ENCODE assay signal across 11 cellular contexts in genomic region chr5:150399158-150400019, GRCh38. TPM values are rescaled to one million over a fixed set of nuclear protein-coding genes. Genes with fewer than 3 reads are reported as not detected.
DNase-seq lines count a peak whose midpoint lies in the region; ATAC-seq and TF ChIP-seq lines count a peak whose summit lies in the region.
"Had no signal": no experiment of that assay in that cellular context is flagged by ENCODE, and none has a peak within 500 bp of the region (broad histone marks: within the 10 kb centered on the region; RNA-seq: fewer than 3 reads in every experiment).

No MANE protein-coding gene starts in this region.

- peaks cover 11 to 20% of the 10 kb centered on the region in 2 donors for H3K4me1 Mint-ChIP-seq in natural killer cell

- POLR2A ChIA-PET in HEK293T (lab: Yijun Ruan, JAX), result no interaction called here

- TF ChIP-seq CTCF in natural killer cell (IDR thresholded peaks at IDR 0.05), result no peak

- CTCF ChIA-PET in HEK293T (lab: Yijun Ruan, JAX), result interaction anchor here (0.6 to 1.6 kb wide), 3 partner anchors 11 to 178 kb away, joined by 3 to 6 read pairs (median 5); no protein-coding TSS in a partner anchor

- H3K9me3 Mint-ChIP-seq in natural killer cell, result no peaks in the 10 kb centered on the region
- H3K9me3 Mint-ChIP-seq: T-helper 1 cell treated with Interleukin-12 subunit alpha and Interleukin-12 subunit beta and Interleukin-4 antibody, amounts not matched to agents 30 μg/mL and 1 μg/mL, for 36 hours had no signal

- intact Hi-C loops in natural killer cell (cut with micrococcal nuclease), result no loop called here

- H3K27ac Mint-ChIP-seq in natural killer cell, result peak overlapping the region; percentile 74 to 84

- no peak overlapping the region for H3K4me3 Mint-ChIP-seq in natural killer cell
- H3K4me3 Mint-ChIP-seq: T-helper 1 cell treated with Interleukin-12 subunit alpha and Interleukin-12 subunit beta and Interleukin-4 antibody, amounts not matched to agents 30 μg/mL and 1 μg/mL, for 36 hours had no signal

- H3K27me3 Mint-ChIP-seq in natural killer cell (ENCODE audit: low read depth in 2 of 2), result no peaks in the 10 kb centered on the region

- ATAC-seq in GM18517 (IDR thresholded peaks at IDR 0.05; ENCODE audit: unreplicated experiment) (peak; percentile 15), GM21825 (IDR thresholded peaks at IDR 0.05; ENCODE audit: unreplicated experiment) (peak; percentile 7), natural killer cell (peak; percentile 3 to 6 (median 5))
- ATAC-seq: left lung had no signal

- no peaks in the 10 kb centered on the region for H3K36me3 Mint-ChIP-seq in natural killer cell

- DNase-seq in NAMALWA (ENCODE audit: low spot score), result peak; percentile 55
- no peak for DNase-seq in natural killer cell
- no peak for DNase-seq in COLO668 (lab: John Stamatoyannopoulos, UW; ENCODE audit: unreplicated experiment)
- DNase-seq in NCI-H345 treated with DMSO at 0.1 percent for 48 hours (lab: John Stamatoyannopoulos, UW; ENCODE audit: unreplicated experiment), result no peak
- no peak for DNase-seq in HEK293T (ENCODE audit: extremely low spot score)
- no peak for DNase-seq in KG1 (lab: John Stamatoyannopoulos, UW)
- DNase-seq: activated gamma-delta T cell, left lung had no signal

TF ChIP-seq in HEK293T, 16 proteins besides CTCF, POLR2A, EP300 and RAD21:
- TF ChIP-seq CTBP1 (IDR thresholded peaks at IDR 0.05; ENCODE audit: borderline replicate concordance) (no peak), BHLHE40 (IDR thresholded peaks at IDR 0.05; ENCODE audit: borderline replicate concordance) (no peak), SUZ12 (IDR thresholded peaks at IDR 0.05) (no peak), ELF4 (IDR thresholded peaks at IDR 0.05) (no peak), FOXK2 (IDR thresholded peaks at IDR 0.05) (no peak), PKNOX1 (IDR thresholded peaks at IDR 0.05) (no peak), NFRKB (IDR thresholded peaks at IDR 0.05) (no peak), ZNF384 (IDR thresholded peaks at IDR 0.05) (no peak), TARDBP (IDR thresholded peaks at IDR 0.05) (no peak), HDGF (IDR thresholded peaks at IDR 0.05; ENCODE audit: borderline replicate concordance) (no peak), ARNT (IDR thresholded peaks at IDR 0.05) (no peak), L3MBTL2 (conservative IDR thresholded peaks at IDR 0.05) (no peak), SP1 (IDR thresholded peaks at IDR 0.05) (no peak), LEF1 (IDR thresholded peaks at IDR 0.05; ENCODE audit: borderline replicate concordance) (no peak), FOXA1 (IDR thresholded peaks at IDR 0.05) (no peak)

RNA-seq across cellular contexts. Expression of gene CD74, which starts 13.3 kb away (rescaled TPM):
- total RNA-seq in natural killer cell, result 100 to 1,000 TPM; 550 to 913 (median 748) TPM

RNA-seq across cellular contexts. Expression of gene TCOF1, which starts 41.9 kb away (rescaled TPM):
- 10 to 100 TPM; 51.5 to 62.6 (median 51.7) TPM for total RNA-seq in natural killer cell

RNA-seq across cellular contexts. Expression of gene RPS14, which starts 50.1 kb away (rescaled TPM):
- total RNA-seq in natural killer cell, result 1,000 to 10,000 TPM; 1,744 to 2,278 (median 2,016) TPM
